ENCODE assay signal across 2 cellular contexts in the genomic region with DNA sequence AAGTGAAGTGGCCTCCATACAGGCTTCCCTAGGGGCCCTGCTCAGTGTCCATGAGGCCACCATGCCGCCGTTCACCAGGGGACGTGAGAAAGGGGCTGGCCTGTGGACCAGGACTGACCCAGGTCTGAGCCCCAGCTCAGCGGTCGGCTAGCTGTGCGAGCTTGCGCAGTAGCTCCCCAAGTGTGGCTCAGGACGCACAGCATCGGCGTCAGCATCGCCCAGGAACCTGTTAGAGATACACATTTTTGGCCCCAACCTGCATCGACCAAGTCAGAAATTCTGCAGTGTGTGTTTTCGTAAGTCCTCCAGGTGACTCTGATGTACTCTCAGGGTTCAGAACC.
TF ChIP-seq lines count a peak whose summit lies in the region.

No MANE protein-coding gene starts in this region.

TF ChIP-seq in GM12878, 131 proteins besides CTCF, POLR2A, EP300 and RAD21:
- no peak for TF ChIP-seq LARP7 (IDR thresholded peaks at IDR 0.05)
- TF ChIP-seq ETV6 (conservative IDR thresholded peaks at IDR 0.05 in 1 of 2, IDR thresholded peaks at IDR 0.05 in 1 of 2; ENCODE audit: borderline replicate concordance in 1 of 2, low read depth in 1 of 2): no peak
- TF ChIP-seq, protein P1, sequence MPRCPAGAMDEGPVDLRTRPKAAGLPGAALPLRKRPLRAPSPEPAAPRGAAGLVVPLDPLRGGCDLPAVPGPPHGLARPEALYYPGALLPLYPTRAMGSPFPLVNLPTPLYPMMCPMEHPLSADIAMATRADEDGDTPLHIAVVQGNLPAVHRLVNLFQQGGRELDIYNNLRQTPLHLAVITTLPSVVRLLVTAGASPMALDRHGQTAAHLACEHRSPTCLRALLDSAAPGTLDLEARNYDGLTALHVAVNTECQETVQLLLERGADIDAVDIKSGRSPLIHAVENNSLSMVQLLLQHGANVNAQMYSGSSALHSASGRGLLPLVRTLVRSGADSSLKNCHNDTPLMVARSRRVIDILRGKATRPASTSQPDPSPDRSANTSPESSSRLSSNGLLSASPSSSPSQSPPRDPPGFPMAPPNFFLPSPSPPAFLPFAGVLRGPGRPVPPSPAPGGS (IDR thresholded peaks at IDR 0.05; ENCODE audit: borderline replicate concordance, insufficient read depth, low read depth, low read length, poor library complexity, severe bottlenecking): peak; percentile 65
- TF ChIP-seq, protein P2, sequence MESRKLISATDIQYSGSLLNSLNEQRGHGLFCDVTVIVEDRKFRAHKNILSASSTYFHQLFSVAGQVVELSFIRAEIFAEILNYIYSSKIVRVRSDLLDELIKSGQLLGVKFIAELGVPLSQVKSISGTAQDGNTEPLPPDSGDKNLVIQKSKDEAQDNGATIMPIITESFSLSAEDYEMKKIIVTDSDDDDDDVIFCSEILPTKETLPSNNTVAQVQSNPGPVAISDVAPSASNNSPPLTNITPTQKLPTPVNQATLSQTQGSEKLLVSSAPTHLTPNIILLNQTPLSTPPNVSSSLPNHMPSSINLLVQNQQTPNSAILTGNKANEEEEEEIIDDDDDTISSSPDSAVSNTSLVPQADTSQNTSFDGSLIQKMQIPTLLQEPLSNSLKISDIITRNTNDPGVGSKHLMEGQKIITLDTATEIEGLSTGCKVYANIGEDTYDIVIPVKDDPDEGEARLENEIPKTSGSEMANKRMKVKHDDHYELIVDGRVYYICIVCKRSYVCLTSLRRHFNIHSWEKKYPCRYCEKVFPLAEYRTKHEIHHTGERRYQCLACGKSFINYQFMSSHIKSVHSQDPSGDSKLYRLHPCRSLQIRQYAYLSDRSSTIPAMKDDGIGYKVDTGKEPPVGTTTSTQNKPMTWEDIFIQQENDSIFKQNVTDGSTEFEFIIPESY (IDR thresholded peaks at IDR 0.05): no peak
- TF ChIP-seq NFXL1 (IDR thresholded peaks at IDR 0.05; ENCODE audit: borderline replicate concordance): no peak
- no peak for TF ChIP-seq RBBP5 (conservative IDR thresholded peaks at IDR 0.05)
- TF ChIP-seq NFIC (IDR thresholded peaks at IDR 0.05; ENCODE audit: low read depth, low read length): no peak
- no peak for TF ChIP-seq SRF (IDR thresholded peaks at IDR 0.05; ENCODE audit: low read depth in 2 of 2, low read length in 2 of 2)

TF ChIP-seq in HEK293T, 16 proteins besides CTCF, POLR2A, EP300 and RAD21:
- TF ChIP-seq CTBP1 (IDR thresholded peaks at IDR 0.05; ENCODE audit: borderline replicate concordance) (no peak), ELF4 (IDR thresholded peaks at IDR 0.05) (no peak)
